In the genomic region with DNA sequence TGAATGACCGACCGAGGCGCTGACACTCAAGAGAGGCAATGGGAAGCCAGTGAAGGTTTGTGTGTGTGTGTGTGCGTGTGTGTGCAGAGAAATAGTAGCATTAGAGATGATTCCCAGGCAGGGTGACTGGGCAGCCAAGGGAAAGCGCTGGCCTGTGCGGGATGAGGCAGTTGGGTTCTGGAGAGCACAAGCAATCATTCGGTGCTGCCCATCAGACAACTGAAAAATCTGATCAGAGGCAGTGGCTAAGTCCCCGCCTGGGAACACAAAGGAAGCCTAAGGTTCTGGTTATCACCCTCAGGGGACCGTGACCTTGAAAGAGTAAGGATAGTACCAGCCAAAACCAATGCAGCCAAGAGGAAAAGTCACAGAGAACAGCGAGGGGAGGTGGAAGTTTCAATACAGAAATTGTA, we compare ENCODE assay signal across 8 cellular contexts. TPM values are rescaled to one million over a fixed set of nuclear protein-coding genes. Genes with fewer than 3 reads are reported as not detected.
DNase-seq lines count a peak whose midpoint lies in the region; ATAC-seq and TF ChIP-seq lines count a peak whose summit lies in the region.

No MANE protein-coding gene starts in this region.

- CTCF ChIA-PET in A673 (lab: Charles Lee) = interaction anchor here (0.6 kb wide), 1 partner anchor 36 kb away, joined by 4 read pairs; no protein-coding TSS in a partner anchor
- CTCF ChIA-PET in mammary epithelial cell (lab: Charles Lee; ENCODE audit: low non-redundant PET) = no interaction called here
- CTCF ChIA-PET in HEK293T (lab: Yijun Ruan, JAX) = no interaction called here

- no peak for DNase-seq in A673 (ENCODE audit: low spot score)
- DNase-seq in mammary epithelial cell = no peak
- no peak for DNase-seq in activated gamma-delta T cell treated with Interleukin-2 at 50 U/mL for 16 hours
- DNase-seq in HEK293T (ENCODE audit: extremely low spot score) = no peak
- no peak for DNase-seq in NOMO-1 (lab: John Stamatoyannopoulos, UW; ENCODE audit: unreplicated experiment in 2 of 2)

- peaks cover 6% of the 10 kb centered on the region for H3K4me1 ChIP-seq in A673 (ENCODE audit: insufficient read depth, low read length, poor library complexity, severe bottlenecking)
- H3K4me1 ChIP-seq in mammary epithelial cell (ENCODE audit: insufficient read depth, low read length) = peaks cover 10% of the 10 kb centered on the region
- peaks cover 17 to 24% of the 10 kb centered on the region in 2 donors for H3K4me1 ChIP-seq in muscle layer of duodenum (ENCODE audit: control insufficient read depth in 1 of 2, insufficient read depth in 2 of 2, low read length in 2 of 2)

- no peak for ATAC-seq in HG03469 (IDR thresholded peaks at IDR 0.05; ENCODE audit: unreplicated experiment)

- BruUV-seq in A673 (replicated peaks; lab: Mats Ljungman, UMichigan) = no TSS peak
- no TSS peak for BruUV-seq in mammary epithelial cell (replicated peaks; lab: Mats Ljungman, UMichigan)

- intact Hi-C loops in A673 (cut with micrococcal nuclease; ENCODE audit: unreplicated experiment) (loop anchor here (5.0 kb wide), 2 partner anchors 46 to 564 kb away; partner anchors contain the start of genes BBIP1 and SHOC2), mammary epithelial cell (cut with micrococcal nuclease) (loop anchor here (5.0 to 10.0 kb wide), 3 partner anchors 49 to 564 kb away; no protein-coding TSS in a partner anchor)

- no peak overlapping the region for H3K4me3 ChIP-seq in A673 (ENCODE audit: low read depth, low read length, poor library complexity, severe bottlenecking)
- no peak overlapping the region for H3K4me3 ChIP-seq in mammary epithelial cell (replicated peaks in 1 of 3; ENCODE audit: insufficient read depth in 1 of 3, low read depth in 2 of 3, low read length in 3 of 3)
- peak overlapping the region; percentile 71 to 94 for H3K4me3 ChIP-seq in muscle layer of duodenum (ENCODE audit: low read depth in 1 of 2, low read length in 2 of 2)

- no peaks in the 10 kb centered on the region for H3K9me3 ChIP-seq in A673 (ENCODE audit: low read depth, low read length, poor library complexity, severe bottlenecking)
- H3K9me3 ChIP-seq in mammary epithelial cell (replicated peaks; ENCODE audit: insufficient read depth, low read length) = no peaks in the 10 kb centered on the region
- H3K9me3 ChIP-seq in muscle layer of duodenum (ENCODE audit: control insufficient read depth in 1 of 2, low read length in 2 of 2) = no peaks in the 10 kb centered on the region

- peak overlapping the region; percentile 93 for H2AFZ ChIP-seq in mammary epithelial cell (ENCODE audit: low read depth, low read length)

- H3K27me3 Mint-ChIP-seq in IgD-negative memory B cell = no peaks in the 10 kb centered on the region

- no peak for TF ChIP-seq CTCF in A673 (conservative IDR thresholded peaks at IDR 0.05; ENCODE audit: low read depth, low read length)
- TF ChIP-seq CTCF in mammary epithelial cell (conservative IDR thresholded peaks at IDR 0.05 in 1 of 2, IDR thresholded peaks at IDR 0.05 in 1 of 2; ENCODE audit: extremely low read depth in 1 of 2, insufficient read depth in 1 of 2, low read depth in 1 of 2, low read length in 2 of 2) = no peak

- no peaks in the 10 kb centered on the region for H3K36me3 ChIP-seq in A673 (ENCODE audit: insufficient read depth, low read length, poor library complexity, severe bottlenecking)
- no peaks in the 10 kb centered on the region for H3K36me3 ChIP-seq in mammary epithelial cell (ENCODE audit: insufficient read depth, low read length)
- H3K36me3 ChIP-seq in muscle layer of duodenum (ENCODE audit: control insufficient read depth in 1 of 2, insufficient read depth in 2 of 2, low read length in 2 of 2) = no peaks in the 10 kb centered on the region

- peaks cover 47 to 60% (median 52%) of the 10 kb centered on the region in 3 donors for H3K4me1 Mint-ChIP-seq in IgD-negative memory B cell

- peak overlapping the region; percentile 80 for H3K4me2 ChIP-seq in mammary epithelial cell (ENCODE audit: insufficient read depth, low read depth, low read length)

- POLR2A ChIA-PET in A673 (lab: Charles Lee; ENCODE audit: low non-redundant PET) = interaction anchor here (0.6 kb wide), 1 partner anchor 46 kb away, joined by 4 read pairs; no protein-coding TSS in a partner anchor
- POLR2A ChIA-PET in HEK293T (lab: Yijun Ruan, JAX) = interaction anchor here (0.8 to 1.2 kb wide), 5 partner anchors 12 to 67 kb away, joined by 4 to 11 read pairs (median 6); partner anchors contain the start of gene BBIP1

- no peaks in the 10 kb centered on the region for H3K9me3 Mint-ChIP-seq in IgD-negative memory B cell

- no peak overlapping the region for H3K9ac ChIP-seq in mammary epithelial cell (ENCODE audit: insufficient read depth, low read length)

- no peaks in the 10 kb centered on the region for H3K36me3 Mint-ChIP-seq in IgD-negative memory B cell

- H3K27me3 ChIP-seq in A673 (replicated peaks; ENCODE audit: insufficient read depth, low read depth, low read length, poor library complexity) = no peaks in the 10 kb centered on the region
- H3K27me3 ChIP-seq in mammary epithelial cell (ENCODE audit: insufficient read depth, low read length) = no peaks in the 10 kb centered on the region
- H3K27me3 ChIP-seq in muscle layer of duodenum (ENCODE audit: low read depth, low read length) = no peaks in the 10 kb centered on the region

- peak overlapping the region; percentile 89 to 96 (median 96) for H3K4me3 Mint-ChIP-seq in IgD-negative memory B cell

- in situ Hi-C loops in mammary epithelial cell (cut with MboI; ENCODE audit: low sequenced_read_pairs in 2 of 2) = loop anchor here (10.0 to 25.0 kb wide), 2 partner anchors 116 to 559 kb away; partner anchors contain the start of gene SMNDC1 (in 1 of the 2)

- no peaks in the 10 kb centered on the region for H4K20me1 ChIP-seq in mammary epithelial cell (ENCODE audit: insufficient read depth, low read length)

- 95% methylated on average over 7 of the region's 10 CpGs for WGBS in mammary epithelial cell (ENCODE audit: low coverage, missing lambda C conversion rate)

- peaks cover 33% of the 10 kb centered on the region for H3K79me2 ChIP-seq in mammary epithelial cell (ENCODE audit: insufficient read depth, low read length)

- peak overlapping the region; percentile 81 to 98 (median 97) for H3K27ac Mint-ChIP-seq in IgD-negative memory B cell

- H3K27ac ChIP-seq in A673 (ENCODE audit: low read depth, low read length, poor library complexity, severe bottlenecking) (peak overlapping the region; percentile 57), mammary epithelial cell (ENCODE audit: insufficient read depth, low read depth, low read length) (peak overlapping the region; percentile 88), muscle layer of duodenum (ENCODE audit: low read length) (peak overlapping the region; percentile 97)

- dilution Hi-C loops in mammary epithelial cell (cut with HindIII; ENCODE audit: low sequenced_read_pairs) = loop anchor here (25.0 kb wide), 1 partner anchor 534 kb away; no protein-coding TSS in a partner anchor

TF ChIP-seq in HEK293T, 16 proteins besides CTCF, POLR2A, EP300 and RAD21:
- TF ChIP-seq HDGF (IDR thresholded peaks at IDR 0.05; ENCODE audit: borderline replicate concordance) (no peak), ELF4 (IDR thresholded peaks at IDR 0.05) (no peak), ARNT (IDR thresholded peaks at IDR 0.05) (no peak), FOXM1 (IDR thresholded peaks at IDR 0.05; ENCODE audit: borderline replicate concordance) (no peak), SP1 (IDR thresholded peaks at IDR 0.05) (no peak), SUZ12 (IDR thresholded peaks at IDR 0.05) (no peak), NFRKB (IDR thresholded peaks at IDR 0.05) (no peak), LEF1 (IDR thresholded peaks at IDR 0.05; ENCODE audit: borderline replicate concordance) (no peak), BHLHE40 (IDR thresholded peaks at IDR 0.05; ENCODE audit: borderline replicate concordance) (no peak), FOXA1 (IDR thresholded peaks at IDR 0.05) (no peak), L3MBTL2 (conservative IDR thresholded peaks at IDR 0.05) (no peak), ZNF384 (IDR thresholded peaks at IDR 0.05) (no peak)
- TF ChIP-seq, protein P1, sequence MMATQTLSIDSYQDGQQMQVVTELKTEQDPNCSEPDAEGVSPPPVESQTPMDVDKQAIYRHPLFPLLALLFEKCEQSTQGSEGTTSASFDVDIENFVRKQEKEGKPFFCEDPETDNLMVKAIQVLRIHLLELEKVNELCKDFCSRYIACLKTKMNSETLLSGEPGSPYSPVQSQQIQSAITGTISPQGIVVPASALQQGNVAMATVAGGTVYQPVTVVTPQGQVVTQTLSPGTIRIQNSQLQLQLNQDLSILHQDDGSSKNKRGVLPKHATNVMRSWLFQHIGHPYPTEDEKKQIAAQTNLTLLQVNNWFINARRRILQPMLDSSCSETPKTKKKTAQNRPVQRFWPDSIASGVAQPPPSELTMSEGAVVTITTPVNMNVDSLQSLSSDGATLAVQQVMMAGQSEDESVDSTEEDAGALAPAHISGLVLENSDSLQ (IDR thresholded peaks at IDR 0.05) = no peak

RNA-seq across cellular contexts. Expression of gene PDCD4, which starts 0.9 kb away (rescaled TPM):
- 17.3 and 23.7 TPM in 2 replicates for total RNA-seq in A673 (2021)
- 319 TPM for polyA plus RNA-seq in IgD-negative memory B cell
- total RNA-seq in mammary epithelial cell = 100 to 1,000 TPM; 123 to 133 TPM
- polyA plus RNA-seq in mammary epithelial cell = 47.0 TPM
- 80.5 TPM for polyA minus RNA-seq in mammary epithelial cell

RNA-seq across cellular contexts. Expression of gene BBIP1, which starts 48.2 kb away (rescaled TPM):
- total RNA-seq in A673 (2021) (32.9 and 33.9 TPM in 2 replicates), mammary epithelial cell (10 to 100 TPM in 1 of 2 donors, 1 to 10 TPM in 1; 9.3 to 25.0 TPM)
- polyA plus RNA-seq in IgD-negative memory B cell (17.6 TPM), mammary epithelial cell (10.1 TPM)
- not detected for polyA minus RNA-seq in mammary epithelial cell

RNA-seq across cellular contexts. Expression of gene SHOC2, which starts 48.6 kb away (rescaled TPM):
- total RNA-seq in A673 (2021) (37.6 and 40.0 TPM in 2 replicates), mammary epithelial cell (10 to 100 TPM; 51.1 to 59.0 TPM)
- polyA plus RNA-seq in IgD-negative memory B cell (105 TPM), mammary epithelial cell (11.9 TPM)
- 27.4 TPM for polyA minus RNA-seq in mammary epithelial cell

Comparison
In these comparisons a context has a peak if more than half of its experiments do, and no peak if none do; other contexts are left out.
1. H3K4me3 ChIP-seq: peak in muscle layer of duodenum (2 of 2); none in A673 (single experiment) and mammary epithelial cell (0 of 3).
2. Peak in every context shown above with its lines, with median percentiles within 50 percentile points of each other: H3K27ac ChIP-seq.